ENCODE assay signal across 8 cellular contexts in genomic region chr14:106184771-106185170, GRCh38.
DNase-seq lines count a peak whose midpoint lies in the region; ATAC-seq and TF ChIP-seq lines count a peak whose summit lies in the region.
"Not testable (repeated sequence)": the region's sequence is repeated elsewhere in the genome, so short reads cannot be mapped to it uniquely, and the experiment has no call there.

No MANE protein-coding gene starts in this region.

- H3K36me3 ChIP-seq in CD4-positive, CD25-positive, alpha-beta regulatory T cell (ENCODE audit: control insufficient read depth, insufficient read depth, low read length); mucosa of descending colon (ENCODE audit: low read depth): not testable (repeated sequence)

- H3K27ac Mint-ChIP-seq in CD4-positive, CD25-positive, alpha-beta regulatory T cell, result peak overlapping the region; percentile 18 to 81 (median 52)
- H3K27ac Mint-ChIP-seq in T-helper 17 cell, result peak overlapping the region; percentile 87
- H3K27ac Mint-ChIP-seq in activated CD4-positive, alpha-beta memory T cell treated with anti-CD3 and anti-CD28 coated beads for 36 hours; activated naive CD8-positive, alpha-beta T cell; stimulated activated effector memory CD8-positive, alpha-beta T cell treated with anti-CD3 and anti-CD28 coated beads, Interleukin-12 subunit alpha, Interleukin-12 subunit beta, amount 100 ng/mL, for 72 hours: not testable (repeated sequence)

- POLR2A ChIA-PET in activated CD4-positive, alpha-beta memory T cell treated with anti-CD3 and anti-CD28 coated beads for 36 hours (lab: Charles Lee), result not testable (repeated sequence)

- H3K4me1 Mint-ChIP-seq in CD4-positive, CD25-positive, alpha-beta regulatory T cell, result peaks cover 17 to 33% (median 24%) of the 10 kb centered on the region in 4 donors
- peaks cover 30% of the 10 kb centered on the region for H3K4me1 Mint-ChIP-seq in T-helper 17 cell
- H3K4me1 Mint-ChIP-seq in activated CD4-positive, alpha-beta memory T cell treated with anti-CD3 and anti-CD28 coated beads for 36 hours (ENCODE audit: low read depth), result peaks cover 37% of the 10 kb centered on the region
- H3K4me1 Mint-ChIP-seq in activated naive CD8-positive, alpha-beta T cell (ENCODE audit: low read depth), result peaks cover 30% of the 10 kb centered on the region
- H3K4me1 Mint-ChIP-seq in stimulated activated effector memory CD8-positive, alpha-beta T cell treated with anti-CD3 and anti-CD28 coated beads, Interleukin-12 subunit alpha, Interleukin-12 subunit beta, amount 100 ng/mL, for 72 hours, result peaks cover 35% of the 10 kb centered on the region

- H3K9me3 ChIP-seq in CD4-positive, CD25-positive, alpha-beta regulatory T cell (ENCODE audit: control insufficient read depth in 2 of 2, low read length in 2 of 2); T-helper 17 cell (ENCODE audit: control insufficient read depth, low read length, poor library complexity, severe bottlenecking); mucosa of descending colon: not testable (repeated sequence)

- H3K36me3 Mint-ChIP-seq in CD4-positive, CD25-positive, alpha-beta regulatory T cell; T-helper 17 cell (ENCODE audit: low read depth); activated CD4-positive, alpha-beta memory T cell treated with anti-CD3 and anti-CD28 coated beads for 36 hours; activated naive CD8-positive, alpha-beta T cell; stimulated activated effector memory CD8-positive, alpha-beta T cell treated with anti-CD3 and anti-CD28 coated beads, Interleukin-12 subunit alpha, Interleukin-12 subunit beta, amount 100 ng/mL, for 72 hours: not testable (repeated sequence)

- not testable (repeated sequence) for H3K4me3 ChIP-seq in CD4-positive, CD25-positive, alpha-beta regulatory T cell (ENCODE audit: low read depth, low read length); mucosa of descending colon

- not testable (repeated sequence) for H3K27me3 ChIP-seq in CD4-positive, CD25-positive, alpha-beta regulatory T cell (ENCODE audit: control insufficient read depth, insufficient read depth, low read length)

- ATAC-seq in CD4-positive, CD25-positive, alpha-beta regulatory T cell (ENCODE audit: low read depth in 2 of 2), result peak; percentile 76 to 78
- peak; percentile 87 for ATAC-seq in T-helper 17 cell
- peak; percentile 38 for ATAC-seq in mucosa of descending colon
- peak; percentile 94 for ATAC-seq in stimulated activated effector memory CD8-positive, alpha-beta T cell treated with anti-CD3 and anti-CD28 coated beads, Interleukin-12 subunit alpha, Interleukin-12 subunit beta, amount 100 ng/mL, for 72 hours

- H3K4me3 Mint-ChIP-seq in CD4-positive, CD25-positive, alpha-beta regulatory T cell, result peak overlapping the region in 3 of 4 donors; percentile 46 to 73 (median 46)
- peak overlapping the region; percentile 67 for H3K4me3 Mint-ChIP-seq in T-helper 17 cell
- H3K4me3 Mint-ChIP-seq in activated CD4-positive, alpha-beta memory T cell treated with anti-CD3 and anti-CD28 coated beads for 36 hours, result not testable (repeated sequence)
- peak overlapping the region; percentile 49 for H3K4me3 Mint-ChIP-seq in activated naive CD8-positive, alpha-beta T cell
- peak overlapping the region; percentile 52 for H3K4me3 Mint-ChIP-seq in stimulated activated effector memory CD8-positive, alpha-beta T cell treated with anti-CD3 and anti-CD28 coated beads, Interleukin-12 subunit alpha, Interleukin-12 subunit beta, amount 100 ng/mL, for 72 hours

- DNase-seq in CD4-positive, CD25-positive, alpha-beta regulatory T cell, result peak in 2 of 3 donors; percentile 64 to 83
- peak in 1 of 3 donors; percentile 47 for DNase-seq in T-helper 17 cell
- DNase-seq in activated CD4-positive, alpha-beta memory T cell treated with anti-CD3 and anti-CD28 coated beads for 36 hours, result peak; percentile 81
- peak; percentile 73 to 77 for DNase-seq in activated T-cell treated with anti-CD3 and anti-CD28 coated beads, Interleukin-2, amount 50 U/mL, for 48 hours
- DNase-seq in mucosa of descending colon, result peak in 2 of 3 donors; percentile 31 to 38
- DNase-seq in stimulated activated CD4-positive, alpha-beta T cell treated with anti-CD3 and anti-CD28 coated beads, TNF-alpha, amount 100 ng/mL, for 24 hours (ENCODE audit: low read depth in 3 of 3), result peak; percentile 29 to 61 (median 33)
- peak; percentile 43 to 56 for DNase-seq in stimulated activated effector memory CD8-positive, alpha-beta T cell treated with anti-CD3 and anti-CD28 coated beads, Interleukin-12 subunit alpha, Interleukin-12 subunit beta, amount 100 ng/mL, for 72 hours (ENCODE audit: low spot score in 2 of 2)

- CTCF ChIA-PET in activated CD4-positive, alpha-beta memory T cell treated with anti-CD3 and anti-CD28 coated beads for 36 hours (lab: Charles Lee), result interaction anchor here (0.8 to 2.1 kb wide), 15 partner anchors 8 to 284 kb away, joined by 3 to 12 read pairs (median 4); no protein-coding TSS in a partner anchor

- H3K27me3 Mint-ChIP-seq in CD4-positive, CD25-positive, alpha-beta regulatory T cell, result peaks cover 11% of the 10 kb centered on the region
- H3K27me3 Mint-ChIP-seq in T-helper 17 cell; activated CD4-positive, alpha-beta memory T cell treated with anti-CD3 and anti-CD28 coated beads for 36 hours; activated naive CD8-positive, alpha-beta T cell: not testable (repeated sequence)

- not testable (repeated sequence) for TF ChIP-seq CTCF in mucosa of descending colon (IDR thresholded peaks at IDR 0.05)

- not testable (repeated sequence) for H3K27ac ChIP-seq in CD4-positive, CD25-positive, alpha-beta regulatory T cell (ENCODE audit: insufficient read depth, low read length, poor library complexity, severe bottlenecking)

- H3K9me3 Mint-ChIP-seq in CD4-positive, CD25-positive, alpha-beta regulatory T cell; activated CD4-positive, alpha-beta memory T cell treated with anti-CD3 and anti-CD28 coated beads for 36 hours; activated naive CD8-positive, alpha-beta T cell (ENCODE audit: low read depth); stimulated activated effector memory CD8-positive, alpha-beta T cell treated with anti-CD3 and anti-CD28 coated beads, Interleukin-12 subunit alpha, Interleukin-12 subunit beta, amount 100 ng/mL, for 72 hours: not testable (repeated sequence)

- intact Hi-C loops in activated CD4-positive, alpha-beta memory T cell treated with anti-CD3 and anti-CD28 coated beads for 36 hours (cut with micrococcal nuclease), result loop anchor here (1.0 to 5.0 kb wide), 2 partner anchors 10 to 32 kb away; no protein-coding TSS in a partner anchor
- intact Hi-C loops in mucosa of descending colon (cut with DNase I, micrococcal nuclease), result not testable (repeated sequence)

- H3K4me1 ChIP-seq in CD4-positive, CD25-positive, alpha-beta regulatory T cell (ENCODE audit: control insufficient read depth, insufficient read depth, low read length, poor library complexity, severe bottlenecking), result peaks cover 21% of the 10 kb centered on the region
- not testable (repeated sequence) for H3K4me1 ChIP-seq in mucosa of descending colon (ENCODE audit: low read depth)

Comparison
In these comparisons a context has a peak if more than half of its experiments do, and no peak if none do; other contexts are left out.
1. ATAC-seq: peak in every context shown above with its lines; median percentile 94 in stimulated activated effector memory CD8-positive, alpha-beta T cell treated with anti-CD3 and anti-CD28 coated beads, Interleukin-12 subunit alpha, Interleukin-12 subunit beta, amount 100 ng/mL, for 72 hours; 87 in T-helper 17 cell; 77 in CD4-positive, CD25-positive, alpha-beta regulatory T cell; 38 in mucosa of descending colon.